19 cellular contexts compared by ENCODE assay signal in the genomic region with DNA sequence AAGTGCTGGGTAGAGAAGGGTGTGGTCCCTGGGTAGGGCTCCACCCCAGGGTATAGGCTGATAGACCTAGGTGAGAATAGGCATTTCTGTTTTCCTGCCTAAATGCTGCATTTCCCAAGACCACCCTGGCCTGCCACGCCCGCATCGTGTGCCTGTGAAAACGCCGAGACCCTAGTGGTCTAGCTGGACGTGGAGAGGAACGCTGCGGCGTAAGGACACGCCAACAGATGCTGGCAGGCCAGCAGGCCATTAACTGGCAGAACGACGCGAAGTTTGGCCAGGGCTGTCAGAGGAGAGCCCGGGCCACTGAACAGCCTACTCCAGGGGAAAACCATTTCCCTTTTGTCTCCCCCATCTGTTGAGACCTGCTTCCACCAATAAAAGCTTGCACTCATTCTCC.
DNase-seq lines count a peak whose midpoint lies in the region; ATAC-seq, FAIRE-seq and TF ChIP-seq lines count a peak whose summit lies in the region.
"Had no signal": no experiment of that assay in that cellular context is flagged by ENCODE, and none has a peak within 500 bp of the region (broad histone marks: within the 10 kb centered on the region; RNA-seq: fewer than 3 reads in every experiment).

No MANE protein-coding gene starts in this region.

- H3K27ac ChIP-seq in RWPE2 (ENCODE audit: poor library complexity, severe bottlenecking) (no peak overlapping the region), H1 (ENCODE audit: low read depth, low read length) (no peak overlapping the region), neuronal stem cell (replicated peaks; ENCODE audit: low read length) (no peak overlapping the region), psoas muscle (no peak overlapping the region)
- H3K27ac ChIP-seq: C4-2B had no signal

- H2BK5ac ChIP-seq in H1 (ENCODE audit: low read depth, low read length): no peak overlapping the region
- H2BK5ac ChIP-seq in neuronal stem cell (ENCODE audit: low read length): no peak overlapping the region

- H2BK20ac ChIP-seq in H1 (ENCODE audit: low read length): no peak overlapping the region

- no peak overlapping the region for H2BK12ac ChIP-seq in H1 (ENCODE audit: low read depth, low read length)
- H2BK12ac ChIP-seq in neuronal stem cell (ENCODE audit: low read length): no peak overlapping the region

- WGBS in H1 (ENCODE audit: extremely low coverage in 1 of 2, insufficient coverage in 1 of 2, insufficient read length in 1 of 2, insufficient replicate concordance in 2 of 2, low coverage in 1 of 2, low lambda C conversion rate in 2 of 2, missing lambda C conversion rate in 1 of 2), 2 experiments: 90% methylated on average over 13 of the region's 14 CpGs; no CpG with 5 or more reads in 1 of the 2 experiments
- WGBS in neuronal stem cell (ENCODE audit: extremely low coverage in 2 of 2, insufficient read length in 2 of 2, insufficient replicate concordance in 1 of 2), 2 donors: no CpG with 5 or more reads among the region's 14 CpGs
- WGBS in psoas muscle, 3 donors: 88 to 95% (median 91%) methylated on average over 14 of the region's 14 CpGs

- H3K18ac ChIP-seq in H1 (ENCODE audit: extremely low read depth, low read length) (no peak overlapping the region), neuronal stem cell (ENCODE audit: low read length) (peak overlapping the region; percentile 76)

- H3K4ac ChIP-seq in H1 (replicated peaks; ENCODE audit: insufficient read length, low read depth, low read length) (no peak overlapping the region), neuronal stem cell (ENCODE audit: low read length) (no peak overlapping the region)

- TF ChIP-seq CTCF in RWPE2 (IDR thresholded peaks at IDR 0.05; ENCODE audit: poor library complexity, severe bottlenecking) (no peak), H1 (IDR thresholded peaks at IDR 0.05; ENCODE audit: control extremely low read depth in 1 of 3, insufficient read depth in 1 of 3, low read depth in 1 of 3, low read length in 3 of 3) (no peak), psoas muscle (IDR thresholded peaks at IDR 0.05) (no peak)

- H2BK15ac ChIP-seq in H1 (ENCODE audit: low read length) (no peak overlapping the region), neuronal stem cell (ENCODE audit: low read length) (no peak overlapping the region)

- no peak overlapping the region for H3K4me2 ChIP-seq in H1 (ENCODE audit: insufficient read depth in 1 of 2, low read depth in 2 of 2, low read length in 2 of 2)
- H3K4me2 ChIP-seq in neuronal stem cell (ENCODE audit: insufficient read depth, low read length, poor library complexity, severe bottlenecking): no peak overlapping the region

- H4K8ac ChIP-seq in H1 (ENCODE audit: extremely low read depth, insufficient read depth, low read length) (no peak overlapping the region), neuronal stem cell (ENCODE audit: low read depth, low read length) (no peak overlapping the region)

- H4K20me1 ChIP-seq in H1 (replicated peaks in 1 of 2; ENCODE audit: control insufficient read depth in 1 of 2, insufficient read depth in 2 of 2, low read length in 2 of 2): no peaks in the 10 kb centered on the region

- ATAC-seq in RWPE2 (ENCODE audit: low read depth) (no peak), GM18511 (IDR thresholded peaks at IDR 0.05; ENCODE audit: unreplicated experiment) (no peak), psoas muscle (no peak)

- H3K4me1 ChIP-seq in RWPE2 (ENCODE audit: insufficient read depth, poor library complexity, severe bottlenecking) (no peaks in the 10 kb centered on the region), H1 (replicated peaks in 1 of 4; ENCODE audit: control insufficient read depth in 3 of 4, insufficient read depth in 4 of 4, low read length in 3 of 4) (peaks cover 0 to 2% (median 0%) of the 10 kb centered on the region in 4 experiments; a peak in 1 of 7 replicates), neuronal stem cell (ENCODE audit: control insufficient read depth in 2 of 2, insufficient read depth in 1 of 2, low read depth in 1 of 2, low read length in 2 of 2) (peaks cover 2 to 3% of the 10 kb centered on the region in 2 donors), psoas muscle (no peaks in the 10 kb centered on the region)
- H3K4me1 ChIP-seq: BE2C, Caco-2 had no signal

- H3K27me3 ChIP-seq in RWPE2 (ENCODE audit: insufficient read depth, poor library complexity, severe bottlenecking) (no peaks in the 10 kb centered on the region), H1 (replicated peaks in 1 of 4; ENCODE audit: control insufficient read depth in 3 of 4, extremely low read depth in 1 of 4, insufficient read depth in 3 of 4, low read length in 3 of 4) (no peaks in the 10 kb centered on the region), neuronal stem cell (ENCODE audit: control insufficient read depth in 3 of 3, insufficient read depth in 3 of 3, low read depth in 1 of 3, low read length in 3 of 3) (no peaks in the 10 kb centered on the region), psoas muscle (ENCODE audit: insufficient read depth in 3 of 3, low read length in 2 of 3) (no peaks in the 10 kb centered on the region)
- H3K27me3 ChIP-seq: BE2C had no signal

- H3K79me1 ChIP-seq in H1 (ENCODE audit: low read depth, low read length): no peaks in the 10 kb centered on the region
- no peaks in the 10 kb centered on the region for H3K79me1 ChIP-seq in neuronal stem cell (ENCODE audit: low read depth, low read length)

- no peaks in the 10 kb centered on the region for H3K9me3 ChIP-seq in RWPE2 (ENCODE audit: severe bottlenecking)
- H3K9me3 ChIP-seq in H1 (ENCODE audit: insufficient read depth in 2 of 2, low read depth in 1 of 2, low read length in 1 of 2): no peaks in the 10 kb centered on the region; a peak in 1 of 4 replicates
- H3K9me3 ChIP-seq in neuronal stem cell (replicated peaks in 1 of 2; ENCODE audit: control insufficient read depth in 2 of 2, insufficient read depth in 1 of 2, low read depth in 1 of 2, low read length in 2 of 2): peaks cover 0 to 2% of the 10 kb centered on the region in 2 donors
- no peaks in the 10 kb centered on the region for H3K9me3 ChIP-seq in psoas muscle
- H3K9me3 ChIP-seq: BE2C, Caco-2, HAP-1 had no signal

- no peak overlapping the region for H3K14ac ChIP-seq in H1 (ENCODE audit: insufficient read length)
- no peak overlapping the region for H3K14ac ChIP-seq in neuronal stem cell (ENCODE audit: low read length)

- H3K36me3 ChIP-seq in RWPE2 (ENCODE audit: low read depth) (no peaks in the 10 kb centered on the region), H1 (ENCODE audit: control insufficient read depth in 2 of 4, insufficient read depth in 4 of 4, low read length in 3 of 4) (no peaks in the 10 kb centered on the region), neuronal stem cell (replicated peaks in 1 of 2; ENCODE audit: control insufficient read depth in 2 of 2, insufficient read depth in 2 of 2, low read length in 2 of 2) (no peaks in the 10 kb centered on the region), psoas muscle (ENCODE audit: insufficient read depth in 1 of 2, low read depth in 1 of 2) (no peaks in the 10 kb centered on the region)
- H3K36me3 ChIP-seq: BE2C, HAP-1 had no signal

- H2AFZ ChIP-seq in H1 (ENCODE audit: low read length) (0 out of 2 replicates have a peak overlapping the region, but pooled peaks have one; percentile 3), neuronal stem cell (ENCODE audit: low read length) (no peak overlapping the region)

- POLR2A ChIA-PET in H1 (lab: Charles Lee; ENCODE audit: partially characterized antibody): no interaction called here

- no peak for TF ChIP-seq RAD21 in H1 (IDR thresholded peaks at IDR 0.05 in 1 of 2, conservative IDR thresholded peaks at IDR 0.05 in 1 of 2; ENCODE audit: low read depth in 2 of 2, low read length in 2 of 2)

- no peak overlapping the region for H2BK120ac ChIP-seq in H1 (replicated peaks; ENCODE audit: low read depth, low read length)
- H2BK120ac ChIP-seq in neuronal stem cell (ENCODE audit: low read depth, low read length): no peak overlapping the region

- H2AK5ac ChIP-seq in H1 (ENCODE audit: low read depth, low read length) (no peak overlapping the region), neuronal stem cell (ENCODE audit: low read depth, low read length) (no peak overlapping the region)

- TF ChIP-seq POLR2A in H1 (IDR thresholded peaks at IDR 0.05; ENCODE audit: control extremely low read depth in 1 of 2, low read depth in 2 of 2, low read length in 2 of 2): no peak

- no peak overlapping the region for H3K23ac ChIP-seq in H1 (ENCODE audit: insufficient read length)
- H3K23ac ChIP-seq in neuronal stem cell (ENCODE audit: low read depth, low read length, poor library complexity): no peak overlapping the region

- CTCF ChIA-PET in H1 (lab: Charles Lee; ENCODE audit: partially characterized antibody): interaction anchor here (0.8 to 2.4 kb wide), 3 partner anchors 9 to 25 kb away, joined by 3 to 9 read pairs (median 3); no protein-coding TSS in a partner anchor

- DNase-seq in RWPE2 (ENCODE audit: low spot score): peak; percentile 23
- DNase-seq in H1 (ENCODE audit: low read depth in 1 of 2, low spot score in 2 of 2): no peak
- no peak for DNase-seq in neuronal stem cell (ENCODE audit: low spot score)
- no peak for DNase-seq in HK-2 (ENCODE audit: unreplicated experiment)
- DNase-seq in psoas muscle: no peak
- DNase-seq: ACHN; BE2C; Caco-2; CD4-positive, alpha-beta T cell; DMS79; GDM1; KBM-7 had no signal

- H3K9ac ChIP-seq in H1 (replicated peaks in 1 of 4; ENCODE audit: extremely low read depth in 1 of 4, low read depth in 3 of 4, low read length in 3 of 4) (no peak overlapping the region), neuronal stem cell (ENCODE audit: low read depth, low read length, poor library complexity) (no peak overlapping the region)

- H3K4me3 ChIP-seq in RWPE2 (ENCODE audit: severe bottlenecking) (no peak overlapping the region), H1 (ENCODE audit: extremely low read depth in 1 of 4, insufficient read depth in 2 of 4, low read depth in 3 of 4, low read length in 4 of 4) (no peak overlapping the region), neuronal stem cell (ENCODE audit: low read length in 2 of 2) (peak overlapping the region in 1 of 2 donors; percentile 55), psoas muscle (no peak overlapping the region)
- H3K4me3 ChIP-seq: HAP-1 had no signal

- no peaks in the 10 kb centered on the region for H3K79me2 ChIP-seq in H1 (ENCODE audit: control insufficient read depth in 1 of 2, insufficient read depth in 2 of 2, low read length in 2 of 2)

- H3K56ac ChIP-seq in H1 (replicated peaks; ENCODE audit: insufficient read length, low read depth, low read length): no peak overlapping the region

- no peak for TF ChIP-seq EP300 in H1 (IDR thresholded peaks at IDR 0.05; ENCODE audit: borderline replicate concordance in 1 of 2, low read depth in 2 of 2, low read length in 2 of 2)

- intact Hi-C loops in psoas muscle (cut with DNase I): no loop called here

- no peak overlapping the region for H4K5ac ChIP-seq in H1 (ENCODE audit: insufficient read length, low read depth, low read length)

- H3K23me2 ChIP-seq in H1 (ENCODE audit: low read depth, low read length): no peaks in the 10 kb centered on the region

- H4K91ac ChIP-seq in H1 (replicated peaks; ENCODE audit: insufficient read length, low read length): no peak overlapping the region
- H4K91ac ChIP-seq in neuronal stem cell (ENCODE audit: low read depth, low read length, poor library complexity): no peak overlapping the region

- no peak for FAIRE-seq in H1 (lab: Jason Lieb, UNC)
- FAIRE-seq: A204.1, D721Med, GM12892, GM18507 had no signal

TF ChIP-seq in H1, 55 proteins besides CTCF, POLR2A, EP300 and RAD21 (continues in another document):
- no peak for TF ChIP-seq CBX8 (IDR thresholded peaks at IDR 0.05; ENCODE audit: borderline replicate concordance, low read depth, low read length)
